Comparison of ENCODE assay signal across 8 cellular contexts in genomic region chr12:24960222-24960855, GRCh38. TPM values are rescaled to one million over a fixed set of nuclear protein-coding genes. Genes with fewer than 3 reads are reported as not detected.
DNase-seq lines count a peak whose midpoint lies in the region; ATAC-seq and TF ChIP-seq lines count a peak whose summit lies in the region.

No MANE protein-coding gene starts in this region.

- no peak overlapping the region for H3K27ac ChIP-seq in gastroesophageal sphincter

- no peak overlapping the region for H3K4me3 ChIP-seq in gastroesophageal sphincter

- peaks cover 0 to 27% (median 0%) of the 10 kb centered on the region in 3 donors for H3K9me3 ChIP-seq in gastroesophageal sphincter

- WGBS in gastroesophageal sphincter (ENCODE audit: low coverage in 1 of 2), 2 donors, result 17% methylated on average over 2 of the region's 2 CpGs; no CpG with 5 or more reads in 1 of the 2 donors

- H3K4me1 ChIP-seq in gastroesophageal sphincter, result no peaks in the 10 kb centered on the region

- no peaks in the 10 kb centered on the region for H3K27me3 ChIP-seq in gastroesophageal sphincter

- DNase-seq in NCI-H1417 (lab: John Stamatoyannopoulos, UW), result peak in 2 of 3 experiments; percentile 11 to 41
- no peak for DNase-seq in NCI-H1417 treated with DMSO at 0.1 percent for 48 hours (lab: John Stamatoyannopoulos, UW)
- DNase-seq in Kasumi-1 (lab: John Stamatoyannopoulos, UW), result peak; percentile 74 to 87
- peak; percentile 6 to 32 for DNase-seq in activated CD4-positive, alpha-beta T cell treated with anti-CD3 and anti-CD28 coated beads, Interleukin-2, amount 50 U/mL, for 24 hours (ENCODE audit: low read depth in 1 of 2, low spot score in 1 of 2)
- peak; percentile 53 to 63 for DNase-seq in stimulated activated CD4-positive, alpha-beta T cell treated with anti-CD3 and anti-CD28 coated beads, Interleukin-2, amount 100 ng/mL, for 24 hours
- DNase-seq in NCI-H2196 treated with DMSO at 0.1 percent for 48 hours (lab: John Stamatoyannopoulos, UW; ENCODE audit: unreplicated experiment), result no peak

- TF ChIP-seq POLR2A in gastroesophageal sphincter (IDR thresholded peaks at IDR 0.05), result no peak

- TF ChIP-seq CTCF in gastroesophageal sphincter (IDR thresholded peaks at IDR 0.05), result peak in 2 of 4 experiments; percentile 11 to 22

- peak; percentile 75 for ATAC-seq in GM21786 (IDR thresholded peaks at IDR 0.05; ENCODE audit: unreplicated experiment)
- ATAC-seq in gastroesophageal sphincter, result peak; percentile 34

- no peak for TF ChIP-seq EP300 in gastroesophageal sphincter (IDR thresholded peaks at IDR 0.05)

- H3K36me3 ChIP-seq in gastroesophageal sphincter, result no peaks in the 10 kb centered on the region

RNA-seq across cellular contexts. Expression of gene BCAT1, which starts 11.4 kb away (rescaled TPM):
- total RNA-seq in gastroesophageal sphincter, result 10 to 100 TPM; 11.4 to 39.3 (median 18.0) TPM

Comparison
In these comparisons a context has a peak if more than half of its experiments do, and no peak if none do; other contexts are left out.
1. DNase-seq: peak in NCI-H1417 (2 of 3), Kasumi-1 (2 of 2), activated CD4-positive, alpha-beta T cell treated with anti-CD3 and anti-CD28 coated beads, Interleukin-2, amount 50 U/mL, for 24 hours (2 of 2) and stimulated activated CD4-positive, alpha-beta T cell treated with anti-CD3 and anti-CD28 coated beads, Interleukin-2, amount 100 ng/mL, for 24 hours (2 of 2); none in NCI-H1417 treated with DMSO at 0.1 percent for 48 hours (single experiment) and NCI-H2196 treated with DMSO at 0.1 percent for 48 hours (single experiment).